18 cellular contexts compared by ENCODE assay signal in the genomic region with DNA sequence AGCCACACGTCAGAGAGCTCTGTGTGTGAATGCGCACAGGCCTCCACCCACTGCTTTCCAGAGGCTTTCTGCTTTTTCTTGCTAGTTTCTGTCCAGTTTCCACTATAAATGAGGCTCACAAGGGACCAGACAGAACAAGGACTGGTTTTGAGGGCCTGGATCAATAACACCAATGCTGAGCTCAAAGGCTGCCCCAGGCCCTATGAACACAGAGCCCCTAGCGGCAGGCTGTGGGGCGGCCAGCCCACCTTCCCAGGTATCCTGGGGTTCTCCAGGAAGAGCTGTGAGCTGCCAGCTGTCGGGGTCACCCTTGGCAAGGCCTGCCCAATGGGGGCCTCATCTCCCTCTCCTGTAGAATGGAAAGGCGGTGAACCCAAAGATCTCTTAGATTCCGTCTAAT. TPM values are rescaled to one million over a fixed set of nuclear protein-coding genes. Genes with fewer than 3 reads are reported as not detected.
DNase-seq lines count a peak whose midpoint lies in the region; ATAC-seq, FAIRE-seq and TF ChIP-seq lines count a peak whose summit lies in the region.
"Had no signal": no experiment of that assay in that cellular context is flagged by ENCODE, and none has a peak within 500 bp of the region (broad histone marks: within the 10 kb centered on the region; RNA-seq: fewer than 3 reads in every experiment).

No MANE protein-coding gene starts in this region.

- TF ChIP-seq POLR2A in HepG2 (IDR thresholded peaks at IDR 0.05; ENCODE audit: insufficient read depth in 1 of 2, low read depth in 2 of 2, low read length in 2 of 2), result no peak

- 30% methylated on average over 5 of the region's 7 CpGs for WGBS in HepG2 (ENCODE audit: low lambda C conversion rate)

- TF ChIP-seq CTCF in GM12864 (IDR thresholded peaks at IDR 0.05; ENCODE audit: low read depth, low read length, missing control alignments) (peak; percentile 62), PC-3 (conservative IDR thresholded peaks at IDR 0.05; ENCODE audit: low read depth, low read length) (peak; percentile 14; the same call in 1 of the 2 replicates), HepG2 (CRISPR knock-in tag; IDR thresholded peaks at IDR 0.05) (peak; percentile 87)

- FAIRE-seq in HepG2 (lab: Jason Lieb, UNC), result peak; percentile 88
- FAIRE-seq: D721Med had no signal

- no peak for ATAC-seq in PC-3
- ATAC-seq in HepG2, result peak; percentile 65
- no peak for ATAC-seq in HG02678 (IDR thresholded peaks at IDR 0.05; ENCODE audit: unreplicated experiment)
- ATAC-seq in HG03175 (IDR thresholded peaks at IDR 0.05; ENCODE audit: unreplicated experiment), result no peak

- peak; percentile 75 for TF ChIP-seq RAD21 in HepG2 (CRISPR knock-in tag; IDR thresholded peaks at IDR 0.05)

- POLR2A ChIA-PET in PC-3 (lab: Charles Lee; ENCODE audit: unreplicated experiment) (interaction anchor here (0.6 kb wide), 1 partner anchor 29 kb away, joined by 3 read pairs; no protein-coding TSS in a partner anchor), HepG2 (lab: Yijun Ruan, JAX) (interaction anchor here (1.0 to 10.9 kb wide), 7 partner anchors 13 to 337 kb away, joined by 3 to 466 read pairs (median 5); partner anchors contain the start of genes ITIH1, NEK4 and RFT1)

- in situ Hi-C loops in HepG2 (cut with HindIII; ENCODE audit: extremely low pct_ligation_motif_present, low pct_unique_long_range_greater_than_20kb), result no loop called here

- H3K9ac ChIP-seq in PC-3 (ENCODE audit: low read length) (no peak overlapping the region), HepG2 (ENCODE audit: insufficient read depth, low read depth, low read length) (0 out of 2 replicates have a peak overlapping the region, but pooled peaks have one; percentile 6)
- H3K9ac ChIP-seq: KMS-11 had no signal

- no peak overlapping the region for H3K4me2 ChIP-seq in PC-3 (ENCODE audit: low read length)
- peak overlapping the region; percentile 8 for H3K4me2 ChIP-seq in HepG2 (ENCODE audit: low read depth, low read length)
- H3K4me2 ChIP-seq: KMS-11 had no signal

- no peaks in the 10 kb centered on the region for H3K9me2 ChIP-seq in PC-3 (replicated peaks; ENCODE audit: low read length)

- H4K20me1 ChIP-seq in PC-3 (ENCODE audit: low read length), result no peaks in the 10 kb centered on the region
- no peaks in the 10 kb centered on the region for H4K20me1 ChIP-seq in HepG2 (ENCODE audit: insufficient read depth, low read length)

- DNase-seq in GM12864 (ENCODE audit: low read depth), result no peak
- no peak for DNase-seq in PC-3
- DNase-seq in HepG2 (ENCODE audit: low spot score), result peak; percentile 58
- no peak for DNase-seq in NCI-H187 treated with DMSO at 0.1 percent for 48 hours (lab: John Stamatoyannopoulos, UW)
- DNase-seq: activated CD4-positive, CD25-positive, alpha-beta regulatory T cell treated with anti-CD3 and anti-CD28 coated beads, Interleukin-2, amount 50 U/mL, for 72 hours; activated naive CD4-positive, alpha-beta T cell; aorta; cortex of kidney; GDM1; mesenchymal stem cell; T-helper 2 cell had no signal

- H3K79me2 ChIP-seq in PC-3 (ENCODE audit: low read length) (no peaks in the 10 kb centered on the region), HepG2 (ENCODE audit: insufficient read depth, low read length) (peaks cover 4% of the 10 kb centered on the region)

- H2AFZ ChIP-seq in PC-3 (ENCODE audit: low read length) (no peak overlapping the region), HepG2 (ENCODE audit: low read length) (no peak overlapping the region)

- no peak for TF ChIP-seq EP300 in HepG2 (IDR thresholded peaks at IDR 0.05; ENCODE audit: low read depth in 2 of 2, low read length in 2 of 2)
- no peak for TF ChIP-seq EP300 in HepG2 (CRISPR knock-in tag; IDR thresholded peaks at IDR 0.05; ENCODE audit: borderline replicate concordance)

- H3K36me3 ChIP-seq in PC-3 (ENCODE audit: low read depth, low read length), result no peaks in the 10 kb centered on the region
- peaks cover 7 to 15% of the 10 kb centered on the region in 2 experiments; a peak in 3 of 5 replicates for H3K36me3 ChIP-seq in HepG2 (replicated peaks in 1 of 2; ENCODE audit: control insufficient read depth in 1 of 2, insufficient read depth in 2 of 2, low read length in 2 of 2)

- CTCF ChIA-PET in PC-3 (lab: Charles Lee) (no interaction called here), HepG2 (lab: Yijun Ruan, JAX; ENCODE audit: low intra/inter-chr PET ratio, low total read pairs) (interaction anchor here (1.0 kb wide), 1 partner anchor 49 kb away, joined by 3 read pairs; no protein-coding TSS in a partner anchor)

- no peaks in the 10 kb centered on the region for H3K27me3 ChIP-seq in PC-3 (ENCODE audit: low read length)
- H3K27me3 ChIP-seq in HepG2 (ENCODE audit: control insufficient read depth in 1 of 2, insufficient read depth in 2 of 2, low read length in 2 of 2), result no peaks in the 10 kb centered on the region

- H3K4me1 ChIP-seq in PC-3 (ENCODE audit: insufficient read depth, low read length) (no peaks in the 10 kb centered on the region), HepG2 (ENCODE audit: insufficient read depth, low read length) (peaks cover 100% of the 10 kb centered on the region)

- BruUV-seq in PC-3 (replicated peaks; lab: Mats Ljungman, UMichigan) (no TSS peak), HepG2 (replicated peaks; lab: Mats Ljungman, UMichigan) (no TSS peak)

- H3K27ac ChIP-seq in PC-3 (ENCODE audit: low read length), result no peak overlapping the region
- H3K27ac ChIP-seq in HepG2 (ENCODE audit: extremely low read length, insufficient read depth, low read length), result peak overlapping the region; percentile 9
- H3K27ac ChIP-seq: KMS-11 had no signal

- no peaks in the 10 kb centered on the region for H3F3A ChIP-seq in PC-3 (ENCODE audit: low read length, unreplicated experiment)

- H3K4me3 ChIP-seq in GM12864 (ENCODE audit: low read depth, low read length) (no peak overlapping the region), PC-3 (ENCODE audit: low read length) (no peak overlapping the region), HepG2 (replicated peaks in 1 of 3; ENCODE audit: insufficient read depth in 1 of 3, low read depth in 2 of 3, low read length in 3 of 3) (no peak overlapping the region)

- no peaks in the 10 kb centered on the region for H3K9me3 ChIP-seq in PC-3 (ENCODE audit: low read length)
- H3K9me3 ChIP-seq in HepG2 (ENCODE audit: low read length), result no peaks in the 10 kb centered on the region

- intact Hi-C loops in PC-3 (cut with micrococcal nuclease) (no loop called here), HepG2 (cut with micrococcal nuclease; ENCODE audit: unreplicated experiment) (no loop called here)

RNA-seq across cellular contexts. Expression of gene ITIH3, which starts 2.2 kb away (rescaled TPM):
- total RNA-seq in PC-3 (2014; rRNA removed) (not detected in 2 replicates), HepG2 (2016; rRNA removed; fragmentation: Illumina TruSeq; extraction: Trizol) (38.9 and 105 TPM in 2 replicates)
- 10.8 and 12.0 TPM in 2 replicates for total RNA-seq in HepG2 (2016; cell fraction: cytosol; rRNA removed; fragmentation: Illumina TruSeq; extraction: Trizol; ENCODE audit: low read depth)
- 37.6 and 103 TPM in 2 replicates for total RNA-seq in HepG2 (2016; cell fraction: insoluble cytoplasmic fraction; rRNA removed; fragmentation: Illumina TruSeq; extraction: Trizol)
- 14.7 and 16.8 TPM in 2 replicates for total RNA-seq in HepG2 (2016; cell fraction: membrane; rRNA removed; fragmentation: Illumina TruSeq; extraction: Trizol)
- 132 and 140 TPM in 2 replicates for total RNA-seq in HepG2 (2016; cell fraction: nucleus; rRNA removed; fragmentation: Illumina TruSeq; extraction: Trizol)
- 632 and 1,233 TPM in 2 replicates for polyA plus RNA-seq in HepG2 (2011; rRNA removed)
- polyA plus RNA-seq in HepG2 (2011; cell fraction: cytosol; rRNA removed), result 347 and 666 TPM in 2 replicates
- polyA plus RNA-seq in HepG2 (2011; cell fraction: nucleus; rRNA removed), result 3,464 and 4,379 TPM in 2 replicates
- polyA plus RNA-seq in HepG2 (2012), result 718 and 962 TPM in 2 replicates
- polyA plus RNA-seq in HepG2 (2016; cell fraction: cytosol; fragmentation: Illumina TruSeq; extraction: Trizol; ENCODE audit: low read depth), result 7.0 and 7.3 TPM in 2 replicates
- 31.3 and 36.2 TPM in 2 replicates for polyA plus RNA-seq in HepG2 (2016; cell fraction: insoluble cytoplasmic fraction; fragmentation: Illumina TruSeq; extraction: Trizol; ENCODE audit: low read depth)
- polyA plus RNA-seq in HepG2 (2016; cell fraction: membrane; fragmentation: Illumina TruSeq; extraction: Trizol; ENCODE audit: low read depth), result 10.3 TPM in 2 replicates
- polyA plus RNA-seq in HepG2 (2016; cell fraction: nucleus; fragmentation: Illumina TruSeq; extraction: Trizol; ENCODE audit: insufficient read depth, low read depth), result 273 and 284 TPM in 2 replicates
- polyA minus RNA-seq in HepG2 (2011; rRNA and poly(A)+ RNA removed; ENCODE audit: low replicate concordance), result 0.26 and 415 TPM in 2 replicates
- polyA minus RNA-seq in HepG2 (2011; cell fraction: cytosol; rRNA and poly(A)+ RNA removed), result 134 and 348 TPM in 2 replicates
- polyA minus RNA-seq in HepG2 (2011; cell fraction: nucleus; rRNA and poly(A)+ RNA removed), result 662 and 1,024 TPM in 2 replicates
- total RNA-seq: epithelial cell of proximal tubule, renal cortical epithelial cell had no signal
- polyA plus RNA-seq: neural cell had no signal

RNA-seq across cellular contexts. Expression of gene ITIH1, which starts 15.0 kb away (rescaled TPM):
- total RNA-seq in PC-3 (2014; rRNA removed), result not detected in 2 replicates
- 9.8 and 12.3 TPM in 2 replicates for total RNA-seq in HepG2 (2016; rRNA removed; fragmentation: Illumina TruSeq; extraction: Trizol)
- 7.6 and 10.0 TPM in 2 replicates for total RNA-seq in HepG2 (2016; cell fraction: cytosol; rRNA removed; fragmentation: Illumina TruSeq; extraction: Trizol; ENCODE audit: low read depth)
- total RNA-seq in HepG2 (2016; cell fraction: insoluble cytoplasmic fraction; rRNA removed; fragmentation: Illumina TruSeq; extraction: Trizol), result 7.8 and 12.6 TPM in 2 replicates
- 10.1 and 13.2 TPM in 2 replicates for total RNA-seq in HepG2 (2016; cell fraction: membrane; rRNA removed; fragmentation: Illumina TruSeq; extraction: Trizol)
- total RNA-seq in HepG2 (2016; cell fraction: nucleus; rRNA removed; fragmentation: Illumina TruSeq; extraction: Trizol), result 10.1 and 14.4 TPM in 2 replicates
- polyA plus RNA-seq in HepG2 (2011; rRNA removed), result 19.6 and 46.5 TPM in 2 replicates
- polyA plus RNA-seq in HepG2 (2011; cell fraction: cytosol; rRNA removed), result 19.0 and 27.6 TPM in 2 replicates
- 84.4 and 124 TPM in 2 replicates for polyA plus RNA-seq in HepG2 (2011; cell fraction: nucleus; rRNA removed)
- polyA plus RNA-seq in HepG2 (2012), result 39.9 and 42.6 TPM in 2 replicates
- 8.5 and 8.8 TPM in 2 replicates for polyA plus RNA-seq in HepG2 (2016; cell fraction: cytosol; fragmentation: Illumina TruSeq; extraction: Trizol; ENCODE audit: low read depth)
- 9.1 and 10.1 TPM in 2 replicates for polyA plus RNA-seq in HepG2 (2016; cell fraction: insoluble cytoplasmic fraction; fragmentation: Illumina TruSeq; extraction: Trizol; ENCODE audit: low read depth)
- 8.5 and 11.6 TPM in 2 replicates for polyA plus RNA-seq in HepG2 (2016; cell fraction: membrane; fragmentation: Illumina TruSeq; extraction: Trizol; ENCODE audit: low read depth)
- polyA plus RNA-seq in HepG2 (2016; cell fraction: nucleus; fragmentation: Illumina TruSeq; extraction: Trizol; ENCODE audit: insufficient read depth, low read depth), result 21.9 and 26.1 TPM in 2 replicates
- 17.9 TPM in 1 of 2 replicates, not detected in the other for polyA minus RNA-seq in HepG2 (2011; rRNA and poly(A)+ RNA removed; ENCODE audit: low replicate concordance)
- polyA minus RNA-seq in HepG2 (2011; cell fraction: cytosol; rRNA and poly(A)+ RNA removed), result 5.0 and 10.8 TPM in 2 replicates
- 9.7 and 16.8 TPM in 2 replicates for polyA minus RNA-seq in HepG2 (2011; cell fraction: nucleus; rRNA and poly(A)+ RNA removed)
- total RNA-seq: aorta, epithelial cell of proximal tubule, renal cortical epithelial cell had no signal
- polyA plus RNA-seq: neural cell had no signal

RNA-seq across cellular contexts. Expression of gene NEK4, which starts 21.7 kb away (rescaled TPM):
- total RNA-seq in PC-3 (2014; rRNA removed) (26.6 and 33.6 TPM in 2 replicates), HepG2 (2016; rRNA removed; fragmentation: Illumina TruSeq; extraction: Trizol) (38.0 and 38.5 TPM in 2 replicates)
- total RNA-seq in HepG2 (2016; cell fraction: cytosol; rRNA removed; fragmentation: Illumina TruSeq; extraction: Trizol; ENCODE audit: low read depth), result 18.0 and 19.7 TPM in 2 replicates
- 34.9 and 36.4 TPM in 2 replicates for total RNA-seq in HepG2 (2016; cell fraction: insoluble cytoplasmic fraction; rRNA removed; fragmentation: Illumina TruSeq; extraction: Trizol)
- 51.1 and 53.4 TPM in 2 replicates for total RNA-seq in HepG2 (2016; cell fraction: membrane; rRNA removed; fragmentation: Illumina TruSeq; extraction: Trizol)
- 26.1 and 33.6 TPM in 2 replicates for total RNA-seq in HepG2 (2016; cell fraction: nucleus; rRNA removed; fragmentation: Illumina TruSeq; extraction: Trizol)
- 16.5 and 16.7 TPM in 2 replicates for polyA plus RNA-seq in HepG2 (2011; rRNA removed)
- 8.4 and 11.3 TPM in 2 replicates for polyA plus RNA-seq in HepG2 (2011; cell fraction: cytosol; rRNA removed)
- 13.6 and 17.2 TPM in 2 replicates for polyA plus RNA-seq in HepG2 (2011; cell fraction: nucleus; rRNA removed)
- 13.3 and 14.9 TPM in 2 replicates for polyA plus RNA-seq in HepG2 (2012)
- 8.7 and 9.1 TPM in 2 replicates for polyA plus RNA-seq in HepG2 (2016; cell fraction: cytosol; fragmentation: Illumina TruSeq; extraction: Trizol; ENCODE audit: low read depth)
- 27.2 and 31.1 TPM in 2 replicates for polyA plus RNA-seq in HepG2 (2016; cell fraction: insoluble cytoplasmic fraction; fragmentation: Illumina TruSeq; extraction: Trizol; ENCODE audit: low read depth)
- 22.7 and 22.9 TPM in 2 replicates for polyA plus RNA-seq in HepG2 (2016; cell fraction: membrane; fragmentation: Illumina TruSeq; extraction: Trizol; ENCODE audit: low read depth)
- polyA plus RNA-seq in HepG2 (2016; cell fraction: nucleus; fragmentation: Illumina TruSeq; extraction: Trizol; ENCODE audit: insufficient read depth, low read depth), result 31.4 and 31.8 TPM in 2 replicates
- 8.2 and 15.1 TPM in 2 replicates for polyA minus RNA-seq in HepG2 (2011; rRNA and poly(A)+ RNA removed; ENCODE audit: low replicate concordance)
- 12.0 and 14.8 TPM in 2 replicates for polyA minus RNA-seq in HepG2 (2011; cell fraction: cytosol; rRNA and poly(A)+ RNA removed)
- 31.7 and 49.4 TPM in 2 replicates for polyA minus RNA-seq in HepG2 (2011; cell fraction: nucleus; rRNA and poly(A)+ RNA removed)

RNA-seq across cellular contexts. Expression of gene ITIH4, which starts 38.1 kb away (rescaled TPM):
- 0.80 TPM in 1 of 2 replicates, not detected in the other for total RNA-seq in PC-3 (2014; rRNA removed)
- 1.5 and 5.3 TPM in 2 replicates for total RNA-seq in HepG2 (2016; rRNA removed; fragmentation: Illumina TruSeq; extraction: Trizol)
- 1.1 and 1.6 TPM in 2 replicates for total RNA-seq in HepG2 (2016; cell fraction: cytosol; rRNA removed; fragmentation: Illumina TruSeq; extraction: Trizol; ENCODE audit: low read depth)
- total RNA-seq in HepG2 (2016; cell fraction: insoluble cytoplasmic fraction; rRNA removed; fragmentation: Illumina TruSeq; extraction: Trizol), result 2.2 and 6.6 TPM in 2 replicates
- total RNA-seq in HepG2 (2016; cell fraction: membrane; rRNA removed; fragmentation: Illumina TruSeq; extraction: Trizol), result 1.0 and 2.3 TPM in 2 replicates
- 6.0 and 8.7 TPM in 2 replicates for total RNA-seq in HepG2 (2016; cell fraction: nucleus; rRNA removed; fragmentation: Illumina TruSeq; extraction: Trizol)
- 2.7 and 3.7 TPM in 2 replicates for polyA plus RNA-seq in HepG2 (2011; rRNA removed)
- polyA plus RNA-seq in HepG2 (2011; cell fraction: cytosol; rRNA removed), result 1.1 and 1.6 TPM in 2 replicates
- 6.7 and 7.2 TPM in 2 replicates for polyA plus RNA-seq in HepG2 (2011; cell fraction: nucleus; rRNA removed)
- polyA plus RNA-seq in HepG2 (2012), result 0.95 TPM in 1 of 2 replicates, not detected in the other
- polyA plus RNA-seq in HepG2 (2016; cell fraction: cytosol; fragmentation: Illumina TruSeq; extraction: Trizol; ENCODE audit: low read depth), result 0.76 and 1.1 TPM in 2 replicates
- polyA plus RNA-seq in HepG2 (2016; cell fraction: insoluble cytoplasmic fraction; fragmentation: Illumina TruSeq; extraction: Trizol; ENCODE audit: low read depth), result 1.3 and 1.6 TPM in 2 replicates
- 1.2 and 1.4 TPM in 2 replicates for polyA plus RNA-seq in HepG2 (2016; cell fraction: membrane; fragmentation: Illumina TruSeq; extraction: Trizol; ENCODE audit: low read depth)
- 10.2 and 12.6 TPM in 2 replicates for polyA plus RNA-seq in HepG2 (2016; cell fraction: nucleus; fragmentation: Illumina TruSeq; extraction: Trizol; ENCODE audit: insufficient read depth, low read depth)
- polyA minus RNA-seq in HepG2 (2011; rRNA and poly(A)+ RNA removed; ENCODE audit: low replicate concordance), result 1.8 and 2.5 TPM in 2 replicates
- polyA minus RNA-seq in HepG2 (2011; cell fraction: cytosol; rRNA and poly(A)+ RNA removed), result 0.59 and 0.97 TPM in 2 replicates
- polyA minus RNA-seq in HepG2 (2011; cell fraction: nucleus; rRNA and poly(A)+ RNA removed), result 0.64 and 2.5 TPM in 2 replicates
- total RNA-seq: epithelial cell of proximal tubule had no signal

RNA-seq across cellular contexts. Expression of gene MUSTN1, which starts 42.4 kb away (rescaled TPM):
- total RNA-seq in PC-3 (2014; rRNA removed) (0.66 and 0.69 TPM in 2 replicates), HepG2 (2016; rRNA removed; fragmentation: Illumina TruSeq; extraction: Trizol) (1.3 and 1.4 TPM in 2 replicates)
- 1.1 TPM in 1 of 2 replicates, not detected in the other for total RNA-seq in HepG2 (2016; cell fraction: cytosol; rRNA removed; fragmentation: Illumina TruSeq; extraction: Trizol; ENCODE audit: low read depth)
- total RNA-seq in HepG2 (2016; cell fraction: insoluble cytoplasmic fraction; rRNA removed; fragmentation: Illumina TruSeq; extraction: Trizol), result 1.8 and 2.0 TPM in 2 replicates
- 0.62 and 1.3 TPM in 2 replicates for total RNA-seq in HepG2 (2016; cell fraction: membrane; rRNA removed; fragmentation: Illumina TruSeq; extraction: Trizol)
- 1.5 and 1.8 TPM in 2 replicates for total RNA-seq in HepG2 (2016; cell fraction: nucleus; rRNA removed; fragmentation: Illumina TruSeq; extraction: Trizol)
- polyA plus RNA-seq in HepG2 (2011; rRNA removed), result 0.60 and 0.84 TPM in 2 replicates
- polyA plus RNA-seq in HepG2 (2011; cell fraction: cytosol; rRNA removed), result 0.46 and 0.76 TPM in 2 replicates
- 8.5 TPM in 2 replicates for polyA plus RNA-seq in HepG2 (2011; cell fraction: nucleus; rRNA removed)
- polyA plus RNA-seq in HepG2 (2012), result 0.59 and 1.6 TPM in 2 replicates
- 0.95 and 1.2 TPM in 2 replicates for polyA plus RNA-seq in HepG2 (2016; cell fraction: cytosol; fragmentation: Illumina TruSeq; extraction: Trizol; ENCODE audit: low read depth)
- polyA plus RNA-seq in HepG2 (2016; cell fraction: insoluble cytoplasmic fraction; fragmentation: Illumina TruSeq; extraction: Trizol; ENCODE audit: low read depth), result 1.7 and 2.2 TPM in 2 replicates
- polyA plus RNA-seq in HepG2 (2016; cell fraction: membrane; fragmentation: Illumina TruSeq; extraction: Trizol; ENCODE audit: low read depth), result 0.33 and 0.93 TPM in 2 replicates
- polyA plus RNA-seq in HepG2 (2016; cell fraction: nucleus; fragmentation: Illumina TruSeq; extraction: Trizol; ENCODE audit: insufficient read depth, low read depth), result 4.6 and 6.7 TPM in 2 replicates
- polyA minus RNA-seq in HepG2 (2011; rRNA and poly(A)+ RNA removed; ENCODE audit: low replicate concordance), result 0.54 TPM in 1 of 2 replicates, not detected in the other
- not detected in 2 replicates for polyA minus RNA-seq in HepG2 (2011; cell fraction: cytosol; rRNA and poly(A)+ RNA removed)
- polyA minus RNA-seq in HepG2 (2011; cell fraction: nucleus; rRNA and poly(A)+ RNA removed), result not detected in 2 replicates
- total RNA-seq: epithelial cell of proximal tubule, renal cortical epithelial cell had no signal
- polyA plus RNA-seq: neural cell had no signal

Comparison
In these comparisons a context has a peak if more than half of its experiments do, and no peak if none do; other contexts are left out.
1. CTCF ChIP-seq: peak in every context shown above with its lines; median percentile 87 in HepG2; 62 in GM12864; 14 in PC-3.
2. RNA of gene ITIH3, which starts 2.2 kb away (total RNA-seq): 10.8 to 140 TPM in HepG2; not detected in PC-3; every median in the first group is over 10 times any median in the second.